ENCODE assay signal across 1 cellular context in the genomic region with DNA sequence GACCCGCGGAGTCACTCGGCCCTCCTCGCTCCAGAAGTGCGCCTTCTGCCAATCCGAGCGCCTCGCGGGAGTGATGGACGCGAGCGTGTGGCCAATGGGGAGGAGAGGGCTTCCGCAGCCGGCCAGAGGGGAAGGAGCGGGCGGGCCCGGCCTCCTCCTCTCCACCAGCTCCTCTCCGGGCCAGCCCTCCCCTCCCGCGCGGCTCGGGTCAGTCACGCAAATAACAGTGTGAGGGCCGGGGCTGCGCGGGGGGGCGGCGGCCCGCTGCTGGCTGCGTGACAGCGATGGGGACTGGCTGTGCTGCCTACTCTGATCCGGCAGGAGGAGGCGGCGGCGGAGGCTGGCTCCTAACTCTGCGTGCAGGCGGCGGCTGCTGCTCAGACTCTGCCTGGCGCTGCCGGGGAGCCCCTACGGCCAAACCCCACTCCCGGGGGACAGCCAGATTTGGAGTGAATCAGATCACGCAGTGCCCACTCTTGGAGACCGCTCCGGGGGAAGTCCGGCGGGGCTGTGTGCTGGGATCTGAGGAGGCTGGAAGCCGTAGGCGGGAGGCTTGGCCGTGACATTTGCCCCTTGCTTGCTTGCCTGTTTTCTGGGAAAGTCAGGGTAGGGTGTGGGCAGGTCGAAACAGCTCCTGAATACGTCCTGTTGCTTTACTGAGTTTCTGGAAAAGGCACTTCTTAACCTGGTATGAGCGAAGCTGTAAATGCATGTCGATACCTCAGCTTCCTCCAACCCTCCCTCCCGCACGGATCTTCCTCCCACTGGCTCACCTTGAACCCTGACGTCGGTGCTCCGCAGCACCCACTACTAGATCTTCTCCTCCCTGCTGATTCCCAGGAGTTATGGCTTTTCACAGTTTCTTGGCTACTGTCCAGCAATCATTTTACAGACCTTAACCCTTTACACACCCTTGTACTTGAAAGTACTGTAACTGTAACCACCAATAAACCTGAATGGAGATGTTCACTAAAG.
TF ChIP-seq lines count a peak whose summit lies in the region.

No MANE protein-coding gene starts in this region.

TF ChIP-seq in GM12878, 131 proteins besides CTCF, POLR2A, EP300 and RAD21 (continued from another document and continues in another):
- TF ChIP-seq, protein P1, sequence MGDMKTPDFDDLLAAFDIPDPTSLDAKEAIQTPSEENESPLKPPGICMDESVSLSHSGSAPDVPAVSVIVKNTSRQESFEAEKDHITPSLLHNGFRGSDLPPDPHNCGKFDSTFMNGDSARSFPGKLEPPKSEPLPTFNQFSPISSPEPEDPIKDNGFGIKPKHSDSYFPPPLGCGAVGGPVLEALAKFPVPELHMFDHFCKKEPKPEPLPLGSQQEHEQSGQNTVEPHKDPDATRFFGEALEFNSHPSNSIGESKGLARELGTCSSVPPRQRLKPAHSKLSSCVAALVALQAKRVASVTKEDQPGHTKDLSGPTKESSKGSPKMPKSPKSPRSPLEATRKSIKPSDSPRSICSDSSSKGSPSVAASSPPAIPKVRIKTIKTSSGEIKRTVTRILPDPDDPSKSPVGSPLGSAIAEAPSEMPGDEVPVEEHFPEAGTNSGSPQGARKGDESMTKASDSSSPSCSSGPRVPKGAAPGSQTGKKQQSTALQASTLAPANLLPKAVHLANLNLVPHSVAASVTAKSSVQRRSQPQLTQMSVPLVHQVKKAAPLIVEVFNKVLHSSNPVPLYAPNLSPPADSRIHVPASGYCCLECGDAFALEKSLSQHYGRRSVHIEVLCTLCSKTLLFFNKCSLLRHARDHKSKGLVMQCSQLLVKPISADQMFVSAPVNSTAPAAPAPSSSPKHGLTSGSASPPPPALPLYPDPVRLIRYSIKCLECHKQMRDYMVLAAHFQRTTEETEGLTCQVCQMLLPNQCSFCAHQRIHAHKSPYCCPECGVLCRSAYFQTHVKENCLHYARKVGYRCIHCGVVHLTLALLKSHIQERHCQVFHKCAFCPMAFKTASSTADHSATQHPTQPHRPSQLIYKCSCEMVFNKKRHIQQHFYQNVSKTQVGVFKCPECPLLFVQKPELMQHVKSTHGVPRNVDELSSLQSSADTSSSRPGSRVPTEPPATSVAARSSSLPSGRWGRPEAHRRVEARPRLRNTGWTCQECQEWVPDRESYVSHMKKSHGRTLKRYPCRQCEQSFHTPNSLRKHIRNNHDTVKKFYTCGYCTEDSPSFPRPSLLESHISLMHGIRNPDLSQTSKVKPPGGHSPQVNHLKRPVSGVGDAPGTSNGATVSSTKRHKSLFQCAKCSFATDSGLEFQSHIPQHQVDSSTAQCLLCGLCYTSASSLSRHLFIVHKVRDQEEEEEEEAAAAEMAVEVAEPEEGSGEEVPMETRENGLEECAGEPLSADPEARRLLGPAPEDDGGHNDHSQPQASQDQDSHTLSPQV (IDR thresholded peaks at IDR 0.05), result no peak
- TF ChIP-seq RB1 (IDR thresholded peaks at IDR 0.05; ENCODE audit: borderline replicate concordance) (peak; percentile 88; the same call in 1 of the 2 replicates), CHD2 (IDR thresholded peaks at IDR 0.05; ENCODE audit: borderline replicate concordance, low read depth, low read length) (peak; percentile 93), FOS (IDR thresholded peaks at IDR 0.05; ENCODE audit: borderline replicate concordance, extremely low read depth, insufficient read length) (peak; percentile 42), YY1 (IDR thresholded peaks at IDR 0.05; ENCODE audit: low read depth, low read length) (peak; percentile 48; the same call in 1 of the 2 replicates), SMAD5 (IDR thresholded peaks at IDR 0.05; ENCODE audit: low read depth) (peak; percentile 48; the same call in 1 of the 2 replicates), TBL1XR1 (IDR thresholded peaks at IDR 0.05; ENCODE audit: low read depth, low read length) (no peak), GATAD2B (conservative IDR thresholded peaks at IDR 0.05; ENCODE audit: low read depth) (peak; percentile 95), RBBP5 (conservative IDR thresholded peaks at IDR 0.05) (no peak), SRF (IDR thresholded peaks at IDR 0.05; ENCODE audit: low read depth in 2 of 2, low read length in 2 of 2) (0 out of 4 replicates have a peak, but pooled peaks of 1 of the 2 experiments have one; percentile 1), PML (IDR thresholded peaks at IDR 0.05; ENCODE audit: low read length) (no peak; the same call in 1 of the 2 replicates), HCFC1 (IDR thresholded peaks at IDR 0.05; ENCODE audit: low read length) (no peak), ZNF207 (IDR thresholded peaks at IDR 0.05; ENCODE audit: borderline replicate concordance) (peak; percentile 74; the same call in 1 of the 2 replicates), NFYA (IDR thresholded peaks at IDR 0.05; ENCODE audit: borderline replicate concordance, low read depth, low read length) (peak; percentile 15; the same call in 1 of the 2 replicates), RUNX3 (IDR thresholded peaks at IDR 0.05; ENCODE audit: low read length) (no peak; the same call in 1 of the 2 replicates), ZBED1 (IDR thresholded peaks at IDR 0.05; ENCODE audit: borderline replicate concordance) (peak; percentile 60; the same call in 1 of the 2 replicates), BHLHE40 (IDR thresholded peaks at IDR 0.05; ENCODE audit: borderline replicate concordance in 1 of 2, low read depth in 2 of 2, low read length in 1 of 2) (peak; percentile 68 to 87; a peak in 3 of 4 replicates), TCF3 (IDR thresholded peaks at IDR 0.05; ENCODE audit: borderline replicate concordance, insufficient read depth, low read depth, low read length) (0 out of 2 replicates have a peak, but pooled peaks have one; percentile 19), WRNIP1 (IDR thresholded peaks at IDR 0.05; ENCODE audit: borderline replicate concordance, low read depth, low read length) (no peak), SIN3A (IDR thresholded peaks at IDR 0.05; ENCODE audit: low read depth, low read length) (peak; percentile 46; the same call in 1 of the 2 replicates), MEF2A (IDR thresholded peaks at IDR 0.05; ENCODE audit: insufficient read depth, low read depth, low read length) (no peak), CREB1 (IDR thresholded peaks at IDR 0.05; ENCODE audit: low read depth) (0 out of 2 replicates have a peak, but pooled peaks have one; percentile 17), SMC3 (IDR thresholded peaks at IDR 0.05; ENCODE audit: borderline replicate concordance, low read length) (peak; percentile 37; the same call in 1 of the 2 replicates), SPI1 (IDR thresholded peaks at IDR 0.05; ENCODE audit: borderline replicate concordance, insufficient read depth, low read depth, low read length) (no peak), SP1 (IDR thresholded peaks at IDR 0.05; ENCODE audit: low read depth, low read length) (peak; percentile 96), SMARCA5 (IDR thresholded peaks at IDR 0.05) (peak; percentile 77; the same call in 1 of the 2 replicates)
- TF ChIP-seq, protein P2, sequence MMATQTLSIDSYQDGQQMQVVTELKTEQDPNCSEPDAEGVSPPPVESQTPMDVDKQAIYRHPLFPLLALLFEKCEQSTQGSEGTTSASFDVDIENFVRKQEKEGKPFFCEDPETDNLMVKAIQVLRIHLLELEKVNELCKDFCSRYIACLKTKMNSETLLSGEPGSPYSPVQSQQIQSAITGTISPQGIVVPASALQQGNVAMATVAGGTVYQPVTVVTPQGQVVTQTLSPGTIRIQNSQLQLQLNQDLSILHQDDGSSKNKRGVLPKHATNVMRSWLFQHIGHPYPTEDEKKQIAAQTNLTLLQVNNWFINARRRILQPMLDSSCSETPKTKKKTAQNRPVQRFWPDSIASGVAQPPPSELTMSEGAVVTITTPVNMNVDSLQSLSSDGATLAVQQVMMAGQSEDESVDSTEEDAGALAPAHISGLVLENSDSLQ (IDR thresholded peaks at IDR 0.05), result peak; percentile 99
- TF ChIP-seq, protein P3, sequence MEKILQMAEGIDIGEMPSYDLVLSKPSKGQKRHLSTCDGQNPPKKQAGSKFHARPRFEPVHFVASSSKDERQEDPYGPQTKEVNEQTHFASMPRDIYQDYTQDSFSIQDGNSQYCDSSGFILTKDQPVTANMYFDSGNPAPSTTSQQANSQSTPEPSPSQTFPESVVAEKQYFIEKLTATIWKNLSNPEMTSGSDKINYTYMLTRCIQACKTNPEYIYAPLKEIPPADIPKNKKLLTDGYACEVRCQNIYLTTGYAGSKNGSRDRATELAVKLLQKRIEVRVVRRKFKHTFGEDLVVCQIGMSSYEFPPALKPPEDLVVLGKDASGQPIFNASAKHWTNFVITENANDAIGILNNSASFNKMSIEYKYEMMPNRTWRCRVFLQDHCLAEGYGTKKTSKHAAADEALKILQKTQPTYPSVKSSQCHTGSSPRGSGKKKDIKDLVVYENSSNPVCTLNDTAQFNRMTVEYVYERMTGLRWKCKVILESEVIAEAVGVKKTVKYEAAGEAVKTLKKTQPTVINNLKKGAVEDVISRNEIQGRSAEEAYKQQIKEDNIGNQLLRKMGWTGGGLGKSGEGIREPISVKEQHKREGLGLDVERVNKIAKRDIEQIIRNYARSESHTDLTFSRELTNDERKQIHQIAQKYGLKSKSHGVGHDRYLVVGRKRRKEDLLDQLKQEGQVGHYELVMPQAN (conservative IDR thresholded peaks at IDR 0.05), result peak; percentile 82
- TF ChIP-seq, protein P4, sequence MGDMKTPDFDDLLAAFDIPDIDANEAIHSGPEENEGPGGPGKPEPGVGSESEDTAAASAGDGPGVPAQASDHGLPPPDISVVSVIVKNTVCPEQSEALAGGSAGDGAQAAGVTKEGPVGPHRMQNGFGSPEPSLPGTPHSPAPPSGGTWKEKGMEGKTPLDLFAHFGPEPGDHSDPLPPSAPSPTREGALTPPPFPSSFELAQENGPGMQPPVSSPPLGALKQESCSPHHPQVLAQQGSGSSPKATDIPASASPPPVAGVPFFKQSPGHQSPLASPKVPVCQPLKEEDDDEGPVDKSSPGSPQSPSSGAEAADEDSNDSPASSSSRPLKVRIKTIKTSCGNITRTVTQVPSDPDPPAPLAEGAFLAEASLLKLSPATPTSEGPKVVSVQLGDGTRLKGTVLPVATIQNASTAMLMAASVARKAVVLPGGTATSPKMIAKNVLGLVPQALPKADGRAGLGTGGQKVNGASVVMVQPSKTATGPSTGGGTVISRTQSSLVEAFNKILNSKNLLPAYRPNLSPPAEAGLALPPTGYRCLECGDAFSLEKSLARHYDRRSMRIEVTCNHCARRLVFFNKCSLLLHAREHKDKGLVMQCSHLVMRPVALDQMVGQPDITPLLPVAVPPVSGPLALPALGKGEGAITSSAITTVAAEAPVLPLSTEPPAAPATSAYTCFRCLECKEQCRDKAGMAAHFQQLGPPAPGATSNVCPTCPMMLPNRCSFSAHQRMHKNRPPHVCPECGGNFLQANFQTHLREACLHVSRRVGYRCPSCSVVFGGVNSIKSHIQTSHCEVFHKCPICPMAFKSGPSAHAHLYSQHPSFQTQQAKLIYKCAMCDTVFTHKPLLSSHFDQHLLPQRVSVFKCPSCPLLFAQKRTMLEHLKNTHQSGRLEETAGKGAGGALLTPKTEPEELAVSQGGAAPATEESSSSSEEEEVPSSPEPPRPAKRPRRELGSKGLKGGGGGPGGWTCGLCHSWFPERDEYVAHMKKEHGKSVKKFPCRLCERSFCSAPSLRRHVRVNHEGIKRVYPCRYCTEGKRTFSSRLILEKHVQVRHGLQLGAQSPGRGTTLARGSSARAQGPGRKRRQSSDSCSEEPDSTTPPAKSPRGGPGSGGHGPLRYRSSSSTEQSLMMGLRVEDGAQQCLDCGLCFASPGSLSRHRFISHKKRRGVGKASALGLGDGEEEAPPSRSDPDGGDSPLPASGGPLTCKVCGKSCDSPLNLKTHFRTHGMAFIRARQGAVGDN (IDR thresholded peaks at IDR 0.05), result peak; percentile 29; the same call in 1 of the 2 replicates
- TF ChIP-seq, protein P5, sequence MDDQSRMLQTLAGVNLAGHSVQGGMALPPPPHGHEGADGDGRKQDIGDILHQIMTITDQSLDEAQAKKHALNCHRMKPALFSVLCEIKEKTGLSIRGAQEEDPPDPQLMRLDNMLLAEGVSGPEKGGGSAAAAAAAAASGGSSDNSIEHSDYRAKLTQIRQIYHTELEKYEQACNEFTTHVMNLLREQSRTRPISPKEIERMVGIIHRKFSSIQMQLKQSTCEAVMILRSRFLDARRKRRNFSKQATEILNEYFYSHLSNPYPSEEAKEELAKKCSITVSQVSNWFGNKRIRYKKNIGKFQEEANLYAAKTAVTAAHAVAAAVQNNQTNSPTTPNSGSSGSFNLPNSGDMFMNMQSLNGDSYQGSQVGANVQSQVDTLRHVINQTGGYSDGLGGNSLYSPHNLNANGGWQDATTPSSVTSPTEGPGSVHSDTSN (IDR thresholded peaks at IDR 0.05; ENCODE audit: insufficient replicate concordance, low read depth, low read length), result peak; percentile 93
- TF ChIP-seq, protein P6, sequence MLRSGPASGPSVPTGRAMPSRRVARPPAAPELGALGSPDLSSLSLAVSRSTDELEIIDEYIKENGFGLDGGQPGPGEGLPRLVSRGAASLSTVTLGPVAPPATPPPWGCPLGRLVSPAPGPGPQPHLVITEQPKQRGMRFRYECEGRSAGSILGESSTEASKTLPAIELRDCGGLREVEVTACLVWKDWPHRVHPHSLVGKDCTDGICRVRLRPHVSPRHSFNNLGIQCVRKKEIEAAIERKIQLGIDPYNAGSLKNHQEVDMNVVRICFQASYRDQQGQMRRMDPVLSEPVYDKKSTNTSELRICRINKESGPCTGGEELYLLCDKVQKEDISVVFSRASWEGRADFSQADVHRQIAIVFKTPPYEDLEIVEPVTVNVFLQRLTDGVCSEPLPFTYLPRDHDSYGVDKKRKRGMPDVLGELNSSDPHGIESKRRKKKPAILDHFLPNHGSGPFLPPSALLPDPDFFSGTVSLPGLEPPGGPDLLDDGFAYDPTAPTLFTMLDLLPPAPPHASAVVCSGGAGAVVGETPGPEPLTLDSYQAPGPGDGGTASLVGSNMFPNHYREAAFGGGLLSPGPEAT (IDR thresholded peaks at IDR 0.05; ENCODE audit: low read depth), result peak; percentile 59
- TF ChIP-seq, protein P7, sequence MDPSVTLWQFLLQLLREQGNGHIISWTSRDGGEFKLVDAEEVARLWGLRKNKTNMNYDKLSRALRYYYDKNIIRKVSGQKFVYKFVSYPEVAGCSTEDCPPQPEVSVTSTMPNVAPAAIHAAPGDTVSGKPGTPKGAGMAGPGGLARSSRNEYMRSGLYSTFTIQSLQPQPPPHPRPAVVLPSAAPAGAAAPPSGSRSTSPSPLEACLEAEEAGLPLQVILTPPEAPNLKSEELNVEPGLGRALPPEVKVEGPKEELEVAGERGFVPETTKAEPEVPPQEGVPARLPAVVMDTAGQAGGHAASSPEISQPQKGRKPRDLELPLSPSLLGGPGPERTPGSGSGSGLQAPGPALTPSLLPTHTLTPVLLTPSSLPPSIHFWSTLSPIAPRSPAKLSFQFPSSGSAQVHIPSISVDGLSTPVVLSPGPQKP (IDR thresholded peaks at IDR 0.05; ENCODE audit: low read depth, low read length), result no peak
- TF ChIP-seq, protein P8, sequence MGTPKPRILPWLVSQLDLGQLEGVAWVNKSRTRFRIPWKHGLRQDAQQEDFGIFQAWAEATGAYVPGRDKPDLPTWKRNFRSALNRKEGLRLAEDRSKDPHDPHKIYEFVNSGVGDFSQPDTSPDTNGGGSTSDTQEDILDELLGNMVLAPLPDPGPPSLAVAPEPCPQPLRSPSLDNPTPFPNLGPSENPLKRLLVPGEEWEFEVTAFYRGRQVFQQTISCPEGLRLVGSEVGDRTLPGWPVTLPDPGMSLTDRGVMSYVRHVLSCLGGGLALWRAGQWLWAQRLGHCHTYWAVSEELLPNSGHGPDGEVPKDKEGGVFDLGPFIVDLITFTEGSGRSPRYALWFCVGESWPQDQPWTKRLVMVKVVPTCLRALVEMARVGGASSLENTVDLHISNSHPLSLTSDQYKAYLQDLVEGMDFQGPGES (IDR thresholded peaks at IDR 0.05), result peak; percentile 75; the same call in 1 of the 2 replicates
